Comparison of ENCODE assay signal across 10 cellular contexts in the genomic region with DNA sequence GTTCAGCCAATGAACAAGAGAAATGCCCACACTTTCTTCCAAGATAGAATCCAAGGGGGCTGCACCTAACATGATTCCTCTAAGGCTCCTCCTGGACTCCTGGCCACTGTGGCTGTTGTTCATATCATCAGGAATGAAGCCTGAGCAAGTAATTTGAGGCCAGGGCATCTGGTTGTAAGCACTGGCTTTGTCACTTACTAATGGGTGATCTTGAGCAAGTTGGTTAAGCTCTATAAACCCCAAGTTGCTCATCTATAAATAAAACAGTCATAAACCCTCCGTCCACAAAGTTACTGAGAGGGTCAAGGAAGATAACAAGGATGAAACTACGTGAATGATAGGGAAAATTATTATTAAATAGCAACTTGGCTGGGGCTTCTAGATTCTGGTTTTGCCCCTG. TPM values are rescaled to one million over a fixed set of nuclear protein-coding genes. Genes with fewer than 3 reads are reported as not detected.
A peak's percentile ranks its signal among the peaks of the same experiment; 100 is the strongest.
DNase-seq lines count a peak whose midpoint lies in the region; ATAC-seq and TF ChIP-seq lines count a peak whose summit lies in the region.
"Had no signal": no experiment of that assay in that cellular context is flagged by ENCODE, and none has a peak within 500 bp of the region (broad histone marks: within the 10 kb centered on the region; RNA-seq: fewer than 3 reads in every experiment).

No MANE protein-coding gene starts in this region.

- peaks cover 0 to 19% (median 13%) of the 10 kb centered on the region in 4 donors for H3K4me1 ChIP-seq in sigmoid colon

- WGBS in sigmoid colon, 2 donors = 67 to 70% methylated on average over 2 of the region's 2 CpGs

- H3K9me3 Mint-ChIP-seq in brain (no peaks in the 10 kb centered on the region), WTC11 (no peaks in the 10 kb centered on the region)

- no peak overlapping the region for H3K4me3 ChIP-seq in sigmoid colon

- TF ChIP-seq CTCF in brain (conservative IDR thresholded peaks at IDR 0.05) = no peak
- no peak for TF ChIP-seq CTCF in sigmoid colon (IDR thresholded peaks at IDR 0.05)
- TF ChIP-seq CTCF in GM10266 (IDR thresholded peaks at IDR 0.05; ENCODE audit: control insufficient read depth, insufficient read depth, low read depth, missing control alignments) = no peak
- TF ChIP-seq CTCF in WTC11 (IDR thresholded peaks at IDR 0.05) = no peak

- no peak for TF ChIP-seq EP300 in sigmoid colon (IDR thresholded peaks at IDR 0.05)

- H3K27me3 Mint-ChIP-seq in brain (no peaks in the 10 kb centered on the region), WTC11 (ENCODE audit: low read depth) (no peaks in the 10 kb centered on the region)
- H3K27me3 Mint-ChIP-seq: B cell had no signal

- CTCF ChIA-PET in WTC11 (lab: Charles Lee) = interaction anchor here (1.7 kb wide), 1 partner anchor 22 kb away, joined by 8 read pairs; no protein-coding TSS in a partner anchor

- H3K36me3 ChIP-seq in sigmoid colon = no peaks in the 10 kb centered on the region

- H3K4me1 Mint-ChIP-seq in brain = peaks cover 16% of the 10 kb centered on the region
- peaks cover 5% of the 10 kb centered on the region for H3K4me1 Mint-ChIP-seq in WTC11

- H3K27me3 ChIP-seq in layer of hippocampus (ENCODE audit: control insufficient read depth, insufficient read depth, low read length) (no peaks in the 10 kb centered on the region), sigmoid colon (no peaks in the 10 kb centered on the region)

- no peaks in the 10 kb centered on the region for H3K9me3 ChIP-seq in sigmoid colon

- H3K4me3 Mint-ChIP-seq in brain (no peak overlapping the region), WTC11 (no peak overlapping the region)
- H3K4me3 Mint-ChIP-seq: B cell had no signal

- ATAC-seq in HG03354 (IDR thresholded peaks at IDR 0.05; ENCODE audit: poor library complexity, severe bottlenecking, unreplicated experiment) = no peak
- ATAC-seq in HG03439 (IDR thresholded peaks at IDR 0.05; ENCODE audit: unreplicated experiment) = no peak
- no peak for ATAC-seq in WTC11

- TF ChIP-seq POLR2A in sigmoid colon (IDR thresholded peaks at IDR 0.05) = no peak

- intact Hi-C loops in sigmoid colon (cut with DNase I) = no loop called here

- POLR2A ChIA-PET in WTC11 (lab: Charles Lee) = no interaction called here

- DNase-seq in AG20443 (ENCODE audit: low spot score) (peak; percentile 26), sigmoid colon (no peak), GM10266 (ENCODE audit: extremely low spot score) (no peak), WTC11 (ENCODE audit: low spot score) (no peak)
- DNase-seq: erythroblast had no signal

- H3K36me3 Mint-ChIP-seq in brain (no peaks in the 10 kb centered on the region), WTC11 (no peaks in the 10 kb centered on the region)

- H3K27ac ChIP-seq in layer of hippocampus (ENCODE audit: low read depth, low read length) (peak overlapping the region; percentile 68), sigmoid colon (peak overlapping the region; percentile 59 to 71 (median 70))

- H3K27ac Mint-ChIP-seq in brain (peak overlapping the region in 3 of 5 experiments; percentile 67 to 92 (median 67)), WTC11 (no peak overlapping the region)
- H3K27ac Mint-ChIP-seq: B cell had no signal

TF ChIP-seq in WTC11, 78 proteins besides CTCF, POLR2A, EP300 and RAD21:
- TF ChIP-seq, protein P1, sequence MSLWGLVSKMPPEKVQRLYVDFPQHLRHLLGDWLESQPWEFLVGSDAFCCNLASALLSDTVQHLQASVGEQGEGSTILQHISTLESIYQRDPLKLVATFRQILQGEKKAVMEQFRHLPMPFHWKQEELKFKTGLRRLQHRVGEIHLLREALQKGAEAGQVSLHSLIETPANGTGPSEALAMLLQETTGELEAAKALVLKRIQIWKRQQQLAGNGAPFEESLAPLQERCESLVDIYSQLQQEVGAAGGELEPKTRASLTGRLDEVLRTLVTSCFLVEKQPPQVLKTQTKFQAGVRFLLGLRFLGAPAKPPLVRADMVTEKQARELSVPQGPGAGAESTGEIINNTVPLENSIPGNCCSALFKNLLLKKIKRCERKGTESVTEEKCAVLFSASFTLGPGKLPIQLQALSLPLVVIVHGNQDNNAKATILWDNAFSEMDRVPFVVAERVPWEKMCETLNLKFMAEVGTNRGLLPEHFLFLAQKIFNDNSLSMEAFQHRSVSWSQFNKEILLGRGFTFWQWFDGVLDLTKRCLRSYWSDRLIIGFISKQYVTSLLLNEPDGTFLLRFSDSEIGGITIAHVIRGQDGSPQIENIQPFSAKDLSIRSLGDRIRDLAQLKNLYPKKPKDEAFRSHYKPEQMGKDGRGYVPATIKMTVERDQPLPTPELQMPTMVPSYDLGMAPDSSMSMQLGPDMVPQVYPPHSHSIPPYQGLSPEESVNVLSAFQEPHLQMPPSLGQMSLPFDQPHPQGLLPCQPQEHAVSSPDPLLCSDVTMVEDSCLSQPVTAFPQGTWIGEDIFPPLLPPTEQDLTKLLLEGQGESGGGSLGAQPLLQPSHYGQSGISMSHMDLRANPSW (CRISPR knock-in tag; conservative IDR thresholded peaks at IDR 0.05; ENCODE audit: low read depth) = no peak
- no peak for TF ChIP-seq NR2C2 (CRISPR knock-in tag; IDR thresholded peaks at IDR 0.05)
- TF ChIP-seq, protein P2, sequence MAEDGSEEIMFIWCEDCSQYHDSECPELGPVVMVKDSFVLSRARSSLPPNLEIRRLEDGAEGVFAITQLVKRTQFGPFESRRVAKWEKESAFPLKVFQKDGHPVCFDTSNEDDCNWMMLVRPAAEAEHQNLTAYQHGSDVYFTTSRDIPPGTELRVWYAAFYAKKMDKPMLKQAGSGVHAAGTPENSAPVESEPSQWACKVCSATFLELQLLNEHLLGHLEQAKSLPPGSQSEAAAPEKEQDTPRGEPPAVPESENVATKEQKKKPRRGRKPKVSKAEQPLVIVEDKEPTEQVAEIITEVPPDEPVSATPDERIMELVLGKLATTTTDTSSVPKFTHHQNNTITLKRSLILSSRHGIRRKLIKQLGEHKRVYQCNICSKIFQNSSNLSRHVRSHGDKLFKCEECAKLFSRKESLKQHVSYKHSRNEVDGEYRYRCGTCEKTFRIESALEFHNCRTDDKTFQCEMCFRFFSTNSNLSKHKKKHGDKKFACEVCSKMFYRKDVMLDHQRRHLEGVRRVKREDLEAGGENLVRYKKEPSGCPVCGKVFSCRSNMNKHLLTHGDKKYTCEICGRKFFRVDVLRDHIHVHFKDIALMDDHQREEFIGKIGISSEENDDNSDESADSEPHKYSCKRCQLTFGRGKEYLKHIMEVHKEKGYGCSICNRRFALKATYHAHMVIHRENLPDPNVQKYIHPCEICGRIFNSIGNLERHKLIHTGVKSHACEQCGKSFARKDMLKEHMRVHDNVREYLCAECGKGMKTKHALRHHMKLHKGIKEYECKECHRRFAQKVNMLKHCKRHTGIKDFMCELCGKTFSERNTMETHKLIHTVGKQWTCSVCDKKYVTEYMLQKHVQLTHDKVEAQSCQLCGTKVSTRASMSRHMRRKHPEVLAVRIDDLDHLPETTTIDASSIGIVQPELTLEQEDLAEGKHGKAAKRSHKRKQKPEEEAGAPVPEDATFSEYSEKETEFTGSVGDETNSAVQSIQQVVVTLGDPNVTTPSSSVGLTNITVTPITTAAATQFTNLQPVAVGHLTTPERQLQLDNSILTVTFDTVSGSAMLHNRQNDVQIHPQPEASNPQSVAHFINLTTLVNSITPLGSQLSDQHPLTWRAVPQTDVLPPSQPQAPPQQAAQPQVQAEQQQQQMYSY (CRISPR knock-in tag; IDR thresholded peaks at IDR 0.05) = no peak
- TF ChIP-seq ELF4 (CRISPR knock-in tag; IDR thresholded peaks at IDR 0.05; ENCODE audit: low read depth) = no peak

RNA-seq across cellular contexts. Expression of a gene that starts 58.3 kb away (rescaled TPM):
- 3.5 TPM for polyA plus RNA-seq in brain (ENCODE audit: insufficient read depth, low read depth, low replicate concordance)
- total RNA-seq in sigmoid colon = 1 to 10 TPM in 1 of 4 donors, under 1 TPM in 2, not detected in 1; 0.27 to 3.9 (median 0.28) TPM
- 1 to 10 TPM; 1.2 to 8.1 (median 3.9) TPM for polyA plus RNA-seq in sigmoid colon
- total RNA-seq in WTC11 (2021) = 52.4 to 57.6 TPM (median 54.7 TPM) in 3 replicates

Comparison
In these comparisons a context has a peak if more than half of its experiments do, and no peak if none do; other contexts are left out.
1. RNA of a gene that starts 58.3 kb away (total RNA-seq): 52.4 to 57.6 TPM in WTC11; 0.27 to 3.9 TPM in sigmoid colon; every median in the first group is over 10 times any median in the second.